ENCODE assay signal across 1 cellular context in the genomic region with DNA sequence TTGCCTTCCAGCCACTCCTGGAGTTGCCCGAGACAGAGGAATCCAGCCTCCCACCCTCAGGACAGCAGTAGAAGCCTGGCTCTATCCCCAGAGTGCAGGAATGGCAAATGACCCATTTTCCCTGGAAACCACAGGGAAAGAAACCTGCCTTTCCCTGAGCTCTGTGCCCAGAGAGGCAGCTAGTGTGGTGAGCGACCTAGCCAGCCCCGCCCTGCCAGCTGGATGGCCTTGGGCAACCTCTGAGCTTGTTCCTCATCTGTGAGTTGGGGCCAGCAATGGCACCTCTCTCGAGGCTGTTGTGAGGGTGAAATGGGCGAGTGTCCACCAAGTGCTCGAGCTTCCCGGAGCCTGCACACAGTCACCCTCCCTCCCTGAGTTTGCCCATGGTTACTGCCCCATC.
TF ChIP-seq lines count a peak whose summit lies in the region.

No MANE protein-coding gene starts in this region.

TF ChIP-seq in HCT116, 20 proteins besides CTCF, POLR2A, EP300 and RAD21 (continued from another document):
- TF ChIP-seq CEBPB (IDR thresholded peaks at IDR 0.05; ENCODE audit: low read depth) (no peak), SRF (IDR thresholded peaks at IDR 0.05; ENCODE audit: low read depth) (no peak), JUND (IDR thresholded peaks at IDR 0.05) (no peak), FOSL1 (IDR thresholded peaks at IDR 0.05; ENCODE audit: low read depth) (no peak), EZH2 (IDR thresholded peaks at IDR 0.05) (no peak), POLR2AphosphoS5 (IDR thresholded peaks at IDR 0.05; ENCODE audit: low read depth, low read length) (no peak)
- TF ChIP-seq, protein P1, sequence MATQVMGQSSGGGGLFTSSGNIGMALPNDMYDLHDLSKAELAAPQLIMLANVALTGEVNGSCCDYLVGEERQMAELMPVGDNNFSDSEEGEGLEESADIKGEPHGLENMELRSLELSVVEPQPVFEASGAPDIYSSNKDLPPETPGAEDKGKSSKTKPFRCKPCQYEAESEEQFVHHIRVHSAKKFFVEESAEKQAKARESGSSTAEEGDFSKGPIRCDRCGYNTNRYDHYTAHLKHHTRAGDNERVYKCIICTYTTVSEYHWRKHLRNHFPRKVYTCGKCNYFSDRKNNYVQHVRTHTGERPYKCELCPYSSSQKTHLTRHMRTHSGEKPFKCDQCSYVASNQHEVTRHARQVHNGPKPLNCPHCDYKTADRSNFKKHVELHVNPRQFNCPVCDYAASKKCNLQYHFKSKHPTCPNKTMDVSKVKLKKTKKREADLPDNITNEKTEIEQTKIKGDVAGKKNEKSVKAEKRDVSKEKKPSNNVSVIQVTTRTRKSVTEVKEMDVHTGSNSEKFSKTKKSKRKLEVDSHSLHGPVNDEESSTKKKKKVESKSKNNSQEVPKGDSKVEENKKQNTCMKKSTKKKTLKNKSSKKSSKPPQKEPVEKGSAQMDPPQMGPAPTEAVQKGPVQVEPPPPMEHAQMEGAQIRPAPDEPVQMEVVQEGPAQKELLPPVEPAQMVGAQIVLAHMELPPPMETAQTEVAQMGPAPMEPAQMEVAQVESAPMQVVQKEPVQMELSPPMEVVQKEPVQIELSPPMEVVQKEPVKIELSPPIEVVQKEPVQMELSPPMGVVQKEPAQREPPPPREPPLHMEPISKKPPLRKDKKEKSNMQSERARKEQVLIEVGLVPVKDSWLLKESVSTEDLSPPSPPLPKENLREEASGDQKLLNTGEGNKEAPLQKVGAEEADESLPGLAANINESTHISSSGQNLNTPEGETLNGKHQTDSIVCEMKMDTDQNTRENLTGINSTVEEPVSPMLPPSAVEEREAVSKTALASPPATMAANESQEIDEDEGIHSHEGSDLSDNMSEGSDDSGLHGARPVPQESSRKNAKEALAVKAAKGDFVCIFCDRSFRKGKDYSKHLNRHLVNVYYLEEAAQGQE (IDR thresholded peaks at IDR 0.05; ENCODE audit: low read depth): no peak
- TF ChIP-seq, protein P2, sequence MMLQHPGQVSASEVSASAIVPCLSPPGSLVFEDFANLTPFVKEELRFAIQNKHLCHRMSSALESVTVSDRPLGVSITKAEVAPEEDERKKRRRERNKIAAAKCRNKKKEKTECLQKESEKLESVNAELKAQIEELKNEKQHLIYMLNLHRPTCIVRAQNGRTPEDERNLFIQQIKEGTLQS (IDR thresholded peaks at IDR 0.05): no peak
